In the genomic region with DNA sequence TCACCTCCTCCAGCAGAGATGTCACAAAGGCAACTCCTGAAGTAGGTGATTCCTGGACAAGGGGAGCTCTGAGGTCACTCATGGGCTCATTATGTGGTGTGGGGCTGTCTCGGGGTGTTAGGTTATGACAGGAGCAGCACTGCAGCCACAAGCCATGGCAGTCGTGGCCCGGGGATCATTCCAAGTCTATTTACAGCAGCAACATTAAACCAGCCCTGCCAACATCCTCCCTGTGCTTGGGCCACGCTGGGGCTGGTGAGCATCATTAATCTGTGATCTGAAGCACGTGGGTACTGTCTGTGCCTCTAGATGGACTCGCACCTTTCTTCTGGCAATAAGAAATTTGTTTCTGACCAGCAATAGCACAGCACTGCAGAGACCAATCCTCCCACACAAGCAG, we compare ENCODE assay signal across 18 cellular contexts.
"Had no signal": no experiment of that assay in that cellular context is flagged by ENCODE, and none has a peak within 500 bp of the region (broad histone marks: within the 10 kb centered on the region; RNA-seq: fewer than 3 reads in every experiment).

No MANE protein-coding gene starts in this region.

- H3K4me3 ChIP-seq: dorsolateral prefrontal cortex, left lung, lung, smooth muscle cell, suprapubic skin, tibial artery had no signal

- H3K4me1 Mint-ChIP-seq: central memory CD8-positive, alpha-beta T cell; naive thymus-derived CD4-positive, alpha-beta T cell had no signal

- H3K27ac Mint-ChIP-seq: naive thymus-derived CD4-positive, alpha-beta T cell; nephron progenitor cell; stimulated activated effector memory CD8-positive, alpha-beta T cell treated with anti-CD3 and anti-CD28 coated beads, Interleukin-12 subunit alpha, Interleukin-12 subunit beta, amount 100 ng/mL, for 72 hours had no signal

- H3K27me3 ChIP-seq: dorsolateral prefrontal cortex had no signal

- H3K4me1 ChIP-seq: left lung, suprapubic skin, tibial artery had no signal

- DNase-seq: cortex of kidney; dorsolateral prefrontal cortex; effector CD8-positive, alpha-beta T cell; islet precursor cell; left lung; mesendoderm; naive thymus-derived CD4-positive, alpha-beta T cell; nephron progenitor cell; stimulated activated CD4-positive, alpha-beta T cell treated with anti-CD3 and anti-CD28 coated beads, Interleukin-4, amount 100 ng/mL, for 1 hour; stimulated activated CD8-positive, alpha-beta memory T cell treated with anti-CD3 and anti-CD28 coated beads, Interleukin-4, amount 100 ng/mL, for 48 hours; stimulated activated naive CD8-positive, alpha-beta T cell treated with anti-CD3 and anti-CD28 coated beads, Interleukin-15, Interleukin-2, amounts not matched to agents 100 U/mL and 50 U/mL, for 24 hours; tibial artery had no signal

- H3K4me3 Mint-ChIP-seq: central memory CD8-positive, alpha-beta T cell; naive thymus-derived CD4-positive, alpha-beta T cell; nephron progenitor cell; stimulated activated effector memory CD8-positive, alpha-beta T cell treated with anti-CD3 and anti-CD28 coated beads, Interleukin-12 subunit alpha, Interleukin-12 subunit beta, amount 100 ng/mL, for 72 hours had no signal

- ATAC-seq: left lung; naive thymus-derived CD4-positive, alpha-beta T cell; stimulated activated effector memory CD8-positive, alpha-beta T cell treated with anti-CD3 and anti-CD28 coated beads, Interleukin-12 subunit alpha, Interleukin-12 subunit beta, amount 100 ng/mL, for 72 hours; stimulated activated naive CD8-positive, alpha-beta T cell treated with anti-CD3 and anti-CD28 coated beads, Interleukin-15, Interleukin-2, amounts not matched to agents 100 U/mL and 50 U/mL, for 24 hours had no signal

- H3K27ac ChIP-seq: dorsolateral prefrontal cortex, left lung, neutrophil, suprapubic skin, tibial artery had no signal

- H3K9me3 Mint-ChIP-seq: central memory CD8-positive, alpha-beta T cell; stimulated activated effector memory CD8-positive, alpha-beta T cell treated with anti-CD3 and anti-CD28 coated beads, Interleukin-12 subunit alpha, Interleukin-12 subunit beta, amount 100 ng/mL, for 72 hours had no signal

- H3K9me3 ChIP-seq: left lung, neutrophil, suprapubic skin, tibial artery had no signal

- H3K36me3 Mint-ChIP-seq: naive thymus-derived CD4-positive, alpha-beta T cell; stimulated activated effector memory CD8-positive, alpha-beta T cell treated with anti-CD3 and anti-CD28 coated beads, Interleukin-12 subunit alpha, Interleukin-12 subunit beta, amount 100 ng/mL, for 72 hours had no signal

- H3K36me3 ChIP-seq: left lung, neutrophil, suprapubic skin, tibial artery had no signal
